Comparison of ENCODE assay signal across 10 cellular contexts in genomic region chr9:1083325-1083913, GRCh38. TPM values are rescaled to one million over a fixed set of nuclear protein-coding genes. Genes with fewer than 3 reads are reported as not detected.
A peak's percentile ranks its signal among the peaks of the same experiment; 100 is the strongest.
DNase-seq lines count a peak whose midpoint lies in the region; ATAC-seq, FAIRE-seq and TF ChIP-seq lines count a peak whose summit lies in the region.
"Had no signal": no experiment of that assay in that cellular context is flagged by ENCODE, and none has a peak within 500 bp of the region (broad histone marks: within the 10 kb centered on the region; RNA-seq: fewer than 3 reads in every experiment).

No MANE protein-coding gene starts in this region.

- H3K27ac ChIP-seq in body of pancreas = no peak overlapping the region
- no peak overlapping the region for H3K27ac ChIP-seq in lower lobe of right lung
- H3K27ac ChIP-seq: BLaER1 had no signal

- FAIRE-seq in urothelium cell line (lab: Jason Lieb, UNC) = no peak

- peak; percentile 62 for DNase-seq in Right ventricle myocardium superior
- DNase-seq in cardiac septum (ENCODE audit: low spot score) = no peak
- DNase-seq in body of pancreas = peak in 3 of 4 donors; percentile 5 to 29 (median 20)
- peak; percentile 54 for DNase-seq in lower lobe of right lung
- DNase-seq in urothelium cell line (ENCODE audit: low spot score) = peak; percentile 63
- DNase-seq in mesenteric fat pad (ENCODE audit: low spot score) = no peak
- DNase-seq in effector CD8-positive, alpha-beta T cell (lab: John Stamatoyannopoulos, UW) = no peak
- DNase-seq: naive B cell had no signal

- no peak for TF ChIP-seq CTCF in body of pancreas (IDR thresholded peaks at IDR 0.05)
- TF ChIP-seq CTCF in lower lobe of right lung (IDR thresholded peaks at IDR 0.05) = no peak

- peak; percentile 74 for ATAC-seq in Right ventricle myocardium superior (ENCODE audit: poor library complexity)
- ATAC-seq in body of pancreas = no peak
- peak; percentile 65 to 73 for ATAC-seq in lower lobe of right lung
- ATAC-seq in HG03159 (IDR thresholded peaks at IDR 0.05; ENCODE audit: unreplicated experiment) = no peak

- intact Hi-C loops in Right ventricle myocardium superior (cut with DNase I) (no loop called here), cardiac septum (cut with DNase I) (no loop called here), body of pancreas (cut with DNase I) (no loop called here), lower lobe of right lung (cut with DNase I) (no loop called here)

- H3K36me3 ChIP-seq in body of pancreas (replicated peaks in 1 of 2; ENCODE audit: insufficient read depth in 1 of 2, low read depth in 2 of 2) = no peaks in the 10 kb centered on the region
- H3K36me3 ChIP-seq in lower lobe of right lung = no peaks in the 10 kb centered on the region
- H3K36me3 ChIP-seq: BLaER1 had no signal

- no peak for TF ChIP-seq POLR2A in body of pancreas (IDR thresholded peaks at IDR 0.05)

- 12 to 18% methylated on average over 13 of the region's 13 CpGs for WGBS in body of pancreas, 2 donors

- no peaks in the 10 kb centered on the region for H3K9me3 ChIP-seq in body of pancreas
- H3K9me3 ChIP-seq in lower lobe of right lung = no peaks in the 10 kb centered on the region
- H3K9me3 ChIP-seq: BLaER1 had no signal

- H3K4me1 ChIP-seq in body of pancreas = no peaks in the 10 kb centered on the region
- H3K4me1 ChIP-seq in lower lobe of right lung = no peaks in the 10 kb centered on the region

- peaks cover 0 to 4% of the 10 kb centered on the region in 2 donors for H3K27me3 ChIP-seq in body of pancreas
- H3K27me3 ChIP-seq in lower lobe of right lung (ENCODE audit: low read depth) = no peaks in the 10 kb centered on the region
- H3K27me3 ChIP-seq: BLaER1 had no signal

- H3K4me3 ChIP-seq in body of pancreas = no peak overlapping the region
- H3K4me3 ChIP-seq in lower lobe of right lung = peak overlapping the region; percentile 15
- H3K4me3 ChIP-seq: BLaER1 had no signal

RNA-seq across cellular contexts. Expression of gene DMRT2, which starts 33.3 kb away (rescaled TPM):
- total RNA-seq in Right ventricle myocardium superior = not detected
- 0.19 TPM for total RNA-seq in cardiac septum
- 1 to 10 TPM in 1 of 2 donors, not detected in 1; 4.0 TPM for total RNA-seq in body of pancreas
- total RNA-seq in lower lobe of right lung = 0.86 TPM
- 3.6 TPM for total RNA-seq in mesenteric fat pad

Comparison
In these comparisons a context has a peak if more than half of its experiments do, and no peak if none do; other contexts are left out.
1. DNase-seq: peak in Right ventricle myocardium superior (single experiment), body of pancreas (3 of 4), lower lobe of right lung (single experiment) and urothelium cell line (single experiment); none in cardiac septum (single experiment), mesenteric fat pad (single experiment) and effector CD8-positive, alpha-beta T cell (single experiment).
2. ATAC-seq: peak in Right ventricle myocardium superior (single experiment) and lower lobe of right lung (2 of 2); none in body of pancreas (single experiment) and HG03159 (single experiment).